8 cellular contexts compared by ENCODE assay signal in genomic region chr2:18749912-18750526, GRCh38.
DNase-seq lines count a peak whose midpoint lies in the region; ATAC-seq and TF ChIP-seq lines count a peak whose summit lies in the region.

No MANE protein-coding gene starts in this region.

- no peaks in the 10 kb centered on the region for H3K36me3 Mint-ChIP-seq in activated CD8-positive, alpha-beta T cell treated with anti-CD3 and anti-CD28 coated beads, Interleukin-2, amount 10 ng/mL, durations not matched to agents 7 days and 5 days (ENCODE audit: low read depth)
- H3K36me3 Mint-ChIP-seq in T-helper 2 cell treated with Interferon-gamma antibody and Interleukin-4, amounts not matched to agents 5 μg/mL and 100 μg/mL, for 36 hours (ENCODE audit: low read depth) = no peaks in the 10 kb centered on the region

- peak; percentile 48 for ATAC-seq in GM21390 (IDR thresholded peaks at IDR 0.05; ENCODE audit: unreplicated experiment)
- no peak for ATAC-seq in activated CD8-positive, alpha-beta T cell treated with anti-CD3 and anti-CD28 coated beads, Interleukin-2, amount 10 ng/mL, durations not matched to agents 7 days and 5 days
- no peak for ATAC-seq in HG03095 (IDR thresholded peaks at IDR 0.05; ENCODE audit: unreplicated experiment)

- no peaks in the 10 kb centered on the region for H3K27me3 Mint-ChIP-seq in activated CD8-positive, alpha-beta T cell treated with anti-CD3 and anti-CD28 coated beads, Interleukin-2, amount 10 ng/mL, durations not matched to agents 7 days and 5 days (ENCODE audit: low read depth)
- H3K27me3 Mint-ChIP-seq in T-helper 2 cell treated with Interferon-gamma antibody and Interleukin-4, amounts not matched to agents 5 μg/mL and 100 μg/mL, for 36 hours (ENCODE audit: low read depth) = no peaks in the 10 kb centered on the region

- no peak overlapping the region for H3K4me3 ChIP-seq in BJ (ENCODE audit: low read depth, low read length)

- H3K36me3 ChIP-seq in BJ (ENCODE audit: control insufficient read depth, insufficient read depth, low read length) = no peaks in the 10 kb centered on the region

- POLR2A ChIA-PET in BJ (lab: Charles Lee) = no interaction called here
- POLR2A ChIA-PET in activated CD8-positive, alpha-beta T cell treated with anti-CD3 and anti-CD28 coated beads, Interleukin-2, amount 10 ng/mL, durations not matched to agents 7 days and 5 days (lab: Charles Lee) = no interaction called here

- peak; percentile 72 for TF ChIP-seq CTCF in BJ (IDR thresholded peaks at IDR 0.05; ENCODE audit: insufficient read depth, low read depth, low read length)

- DNase-seq in BJ (ENCODE audit: low read depth) = no peak
- peak; percentile 1 for DNase-seq in NCI-H526 treated with DMSO at 0.1 percent for 48 hours (lab: John Stamatoyannopoulos, UW)
- DNase-seq in activated CD8-positive, alpha-beta T cell treated with anti-CD3 and anti-CD28 coated beads, Interleukin-2, amount 10 ng/mL, durations not matched to agents 7 days and 5 days = peak; percentile 61
- peak; percentile 7 for DNase-seq in glomerular endothelial cell (ENCODE audit: extremely low read depth, low read depth, low spot score)
- peak; percentile 32 for DNase-seq in renal cortical epithelial cell (ENCODE audit: low read depth)
- DNase-seq in T-helper 2 cell treated with Interferon-gamma antibody and Interleukin-4, amounts not matched to agents 5 μg/mL and 100 μg/mL, for 36 hours (ENCODE audit: low spot score) = no peak

- H3K27me3 ChIP-seq in BJ (ENCODE audit: control insufficient read depth, insufficient read depth, low read length) = no peaks in the 10 kb centered on the region

- no peaks in the 10 kb centered on the region for H3K4me1 Mint-ChIP-seq in activated CD8-positive, alpha-beta T cell treated with anti-CD3 and anti-CD28 coated beads, Interleukin-2, amount 10 ng/mL, durations not matched to agents 7 days and 5 days (ENCODE audit: low read depth)
- H3K4me1 Mint-ChIP-seq in T-helper 2 cell treated with Interferon-gamma antibody and Interleukin-4, amounts not matched to agents 5 μg/mL and 100 μg/mL, for 36 hours (ENCODE audit: low read depth) = no peaks in the 10 kb centered on the region

- CTCF ChIA-PET in BJ (lab: Yijun Ruan, JAX) = interaction anchor here (0.5 to 6.2 kb wide), 16 partner anchors 42 to 1114 kb away, joined by 3 to 48 read pairs (median 4); partner anchors contain the start of gene OSR1
- CTCF ChIA-PET in activated CD8-positive, alpha-beta T cell treated with anti-CD3 and anti-CD28 coated beads, Interleukin-2, amount 10 ng/mL, durations not matched to agents 7 days and 5 days (lab: Charles Lee) = interaction anchor here (0.6 to 1.8 kb wide), 7 partner anchors 31 to 613 kb away, joined by 3 to 4 read pairs (median 3); no protein-coding TSS in a partner anchor

- H3K4me3 Mint-ChIP-seq in activated CD8-positive, alpha-beta T cell treated with anti-CD3 and anti-CD28 coated beads, Interleukin-2, amount 10 ng/mL, durations not matched to agents 7 days and 5 days = no peak overlapping the region
- no peak overlapping the region for H3K4me3 Mint-ChIP-seq in T-helper 2 cell treated with Interferon-gamma antibody and Interleukin-4, amounts not matched to agents 5 μg/mL and 100 μg/mL, for 36 hours

- H3K27ac Mint-ChIP-seq in activated CD8-positive, alpha-beta T cell treated with anti-CD3 and anti-CD28 coated beads, Interleukin-2, amount 10 ng/mL, durations not matched to agents 7 days and 5 days = no peak overlapping the region
- H3K27ac Mint-ChIP-seq in T-helper 2 cell treated with Interferon-gamma antibody and Interleukin-4, amounts not matched to agents 5 μg/mL and 100 μg/mL, for 36 hours = no peak overlapping the region

- H3K9me3 Mint-ChIP-seq in activated CD8-positive, alpha-beta T cell treated with anti-CD3 and anti-CD28 coated beads, Interleukin-2, amount 10 ng/mL, durations not matched to agents 7 days and 5 days (ENCODE audit: insufficient read depth) = no peaks in the 10 kb centered on the region
- H3K9me3 Mint-ChIP-seq in T-helper 2 cell treated with Interferon-gamma antibody and Interleukin-4, amounts not matched to agents 5 μg/mL and 100 μg/mL, for 36 hours = no peaks in the 10 kb centered on the region

Comparison
In these comparisons a context has a peak if more than half of its experiments do, and no peak if none do; other contexts are left out.
1. DNase-seq: peak in NCI-H526 treated with DMSO at 0.1 percent for 48 hours (single experiment), activated CD8-positive, alpha-beta T cell treated with anti-CD3 and anti-CD28 coated beads, Interleukin-2, amount 10 ng/mL, durations not matched to agents 7 days and 5 days (single experiment), glomerular endothelial cell (single experiment) and renal cortical epithelial cell (single experiment); none in BJ (single experiment) and T-helper 2 cell treated with Interferon-gamma antibody and Interleukin-4, amounts not matched to agents 5 μg/mL and 100 μg/mL, for 36 hours (single experiment).